In genomic region chr2:160478660-160479059, GRCh38 we compare ENCODE assay signal across 22 cellular contexts. TPM values are rescaled to one million over a fixed set of nuclear protein-coding genes. Genes with fewer than 3 reads are reported as not detected.
DNase-seq lines count a peak whose midpoint lies in the region; ATAC-seq and TF ChIP-seq lines count a peak whose summit lies in the region.
"Had no signal": no experiment of that assay in that cellular context is flagged by ENCODE, and none has a peak within 500 bp of the region (broad histone marks: within the 10 kb centered on the region; RNA-seq: fewer than 3 reads in every experiment).

No MANE protein-coding gene starts in this region.

- peaks cover 65% of the 10 kb centered on the region for H3K4me1 Mint-ChIP-seq in CD8-positive, alpha-beta T cell (ENCODE audit: low read depth)
- peaks cover 72% of the 10 kb centered on the region for H3K4me1 Mint-ChIP-seq in chondrocyte (ENCODE audit: low read depth)

- no peak overlapping the region for H3K4me3 ChIP-seq in CD8-positive, alpha-beta T cell (ENCODE audit: low read depth, low read length)
- H3K4me3 ChIP-seq: heart left ventricle, K562, sigmoid colon, upper lobe of right lung had no signal

- H3K36me3 ChIP-seq in CD8-positive, alpha-beta T cell (ENCODE audit: insufficient read depth, low read length), result no peaks in the 10 kb centered on the region
- H3K36me3 ChIP-seq: BE2C, heart left ventricle, sigmoid colon, upper lobe of right lung had no signal

- no peak overlapping the region for H3K4me3 Mint-ChIP-seq in CD8-positive, alpha-beta T cell
- H3K4me3 Mint-ChIP-seq in chondrocyte (ENCODE audit: unreplicated experiment), result no peak overlapping the region
- H3K4me3 Mint-ChIP-seq: activated CD8-positive, alpha-beta T cell treated with anti-CD3 and anti-CD28 coated beads, Interleukin-2, amount 10 ng/mL, durations not matched to agents 7 days and 5 days; neural crest cell had no signal

- DNase-seq in NCI-H1417 (lab: John Stamatoyannopoulos, UW), result peak in 2 of 3 experiments; percentile 24 to 71
- DNase-seq in NCI-H1417 treated with DMSO at 0.1 percent for 48 hours (lab: John Stamatoyannopoulos, UW), result no peak
- no peak for DNase-seq in CD8-positive, alpha-beta T cell
- DNase-seq in NCI-H2227 treated with DMSO at 0.1 percent for 48 hours (lab: John Stamatoyannopoulos, UW), result peak; percentile 15
- no peak for DNase-seq in chondrocyte (ENCODE audit: low spot score)
- DNase-seq in COLO829 (ENCODE audit: low spot score), result no peak
- DNase-seq in islet precursor cell, result no peak
- DNase-seq: activated CD8-positive, alpha-beta T cell treated with anti-CD3 and anti-CD28 coated beads, Interleukin-2, amount 10 ng/mL, durations not matched to agents 7 days and 5 days; BE2C; Calu3; heart left ventricle; NCI-H2029; NCI-H774; SHP77 treated with DMSO at 0.1 percent for 48 hours; SW 1271; upper lobe of right lung had no signal

- H3K27me3 Mint-ChIP-seq in CD8-positive, alpha-beta T cell (ENCODE audit: low read depth), result no peaks in the 10 kb centered on the region
- no peaks in the 10 kb centered on the region for H3K27me3 Mint-ChIP-seq in chondrocyte (ENCODE audit: low read depth)

- POLR2A ChIA-PET in CD8-positive, alpha-beta T cell (lab: Charles Lee), result no interaction called here

- no peaks in the 10 kb centered on the region for H3K27me3 ChIP-seq in CD8-positive, alpha-beta T cell (ENCODE audit: insufficient read depth, low read length)
- H3K27me3 ChIP-seq: BE2C, heart left ventricle, sigmoid colon, upper lobe of right lung had no signal

- intact Hi-C loops in CD8-positive, alpha-beta T cell (cut with DNase I, micrococcal nuclease), result loop anchor here in 1 of 2 experiments (2.0 kb wide), 1 partner anchor 14 kb away; the partner anchor contains the start of gene RBMS1

- CTCF ChIA-PET in CD8-positive, alpha-beta T cell (lab: Charles Lee), result no interaction called here

- H3K4me1 ChIP-seq in CD8-positive, alpha-beta T cell (ENCODE audit: insufficient read depth, low read length), result peaks cover 37% of the 10 kb centered on the region

- H3K9me3 Mint-ChIP-seq in CD8-positive, alpha-beta T cell, result no peaks in the 10 kb centered on the region
- H3K9me3 Mint-ChIP-seq in chondrocyte (ENCODE audit: low read depth), result no peaks in the 10 kb centered on the region
- H3K9me3 Mint-ChIP-seq: activated naive CD4-positive, alpha-beta T cell treated with anti-CD3 and anti-CD28 coated beads, Interleukin-2, amount 50 U/mL, for 72 hours had no signal

- H3K36me3 Mint-ChIP-seq in CD8-positive, alpha-beta T cell, result no peaks in the 10 kb centered on the region
- H3K36me3 Mint-ChIP-seq in chondrocyte (ENCODE audit: low read depth), result no peaks in the 10 kb centered on the region

- no peaks in the 10 kb centered on the region for H3K9me3 ChIP-seq in CD8-positive, alpha-beta T cell (ENCODE audit: low read length)
- H3K9me3 ChIP-seq: BE2C, heart left ventricle, sigmoid colon, upper lobe of right lung had no signal

- no peak for ATAC-seq in CD8-positive, alpha-beta T cell
- no peak for ATAC-seq in GM21786 (IDR thresholded peaks at IDR 0.05; ENCODE audit: unreplicated experiment)
- ATAC-seq: activated CD4-positive, CD25-positive, alpha-beta regulatory T cell treated with anti-CD3 and anti-CD28 coated beads, Interleukin-2, amount 50 U/mL, for 24 hours; activated CD8-positive, alpha-beta T cell treated with anti-CD3 and anti-CD28 coated beads, Interleukin-2, amount 10 ng/mL, durations not matched to agents 7 days and 5 days; activated naive CD4-positive, alpha-beta T cell treated with anti-CD3 and anti-CD28 coated beads, Interleukin-2, amount 50 U/mL, for 72 hours; K562; upper lobe of right lung had no signal

- H3K27ac ChIP-seq in CD8-positive, alpha-beta T cell (ENCODE audit: low read depth, low read length), result no peak overlapping the region
- H3K27ac ChIP-seq: sigmoid colon had no signal

- no peak for TF ChIP-seq CTCF in CD8-positive, alpha-beta T cell (IDR thresholded peaks at IDR 0.05)
- TF ChIP-seq CTCF in chondrocyte (IDR thresholded peaks at IDR 0.05), result peak; percentile 7

- peak overlapping the region; percentile 49 for H3K27ac Mint-ChIP-seq in CD8-positive, alpha-beta T cell
- peak overlapping the region; percentile 34 for H3K27ac Mint-ChIP-seq in chondrocyte (ENCODE audit: unreplicated experiment)
- H3K27ac Mint-ChIP-seq: activated CD8-positive, alpha-beta T cell treated with anti-CD3 and anti-CD28 coated beads, Interleukin-2, amount 10 ng/mL, durations not matched to agents 7 days and 5 days had no signal

RNA-seq across cellular contexts. Expression of gene RBMS1, which starts 14.9 kb away (rescaled TPM):
- 10 to 100 TPM; 69.3 to 71.2 TPM for total RNA-seq in CD8-positive, alpha-beta T cell
- 133 to 184 TPM (median 137 TPM) in 3 replicates for total RNA-seq in chondrocyte

Comparison
In these comparisons a context has a peak if more than half of its experiments do, and no peak if none do; other contexts are left out.
1. DNase-seq: peak in NCI-H1417 (2 of 3) and NCI-H2227 treated with DMSO at 0.1 percent for 48 hours (single experiment); none in NCI-H1417 treated with DMSO at 0.1 percent for 48 hours (single experiment), CD8-positive, alpha-beta T cell (0 of 7), chondrocyte (single experiment), COLO829 (single experiment) and islet precursor cell (single experiment).